Comparison of ENCODE assay signal across 26 cellular contexts in genomic region chr10:91566142-91566541, GRCh38.
"Had no signal": no experiment of that assay in that cellular context is flagged by ENCODE, and none has a peak within 500 bp of the region (broad histone marks: within the 10 kb centered on the region; RNA-seq: fewer than 3 reads in every experiment).

No MANE protein-coding gene starts in this region.

- H3K27me3 ChIP-seq: esophagus muscularis mucosa, foreskin keratinocyte, gastroesophageal sphincter, pancreas, suprapubic skin had no signal

- H3K9me3 ChIP-seq: esophagus muscularis mucosa, gastroesophageal sphincter, lower lobe of right lung, pancreas, suprapubic skin had no signal

- H3K4me3 ChIP-seq: coronary artery, esophagus muscularis mucosa, gastroesophageal sphincter, lower lobe of right lung, pancreas, smooth muscle cell, suprapubic skin had no signal

- ATAC-seq: foreskin keratinocyte; gastroesophageal sphincter; left colon; left ventricle myocardium superior; lower lobe of right lung; naive thymus-derived CD8-positive, alpha-beta T cell; pancreas; sciatic nerve had no signal

- H3K27ac ChIP-seq: coronary artery, foreskin keratinocyte, lower lobe of right lung, pancreas, suprapubic skin had no signal

- H3K36me3 ChIP-seq: esophagus muscularis mucosa, gastroesophageal sphincter, lower lobe of right lung, pancreas, suprapubic skin had no signal

- H3K36me3 Mint-ChIP-seq: immature natural killer cell; naive thymus-derived CD8-positive, alpha-beta T cell had no signal

- H3K27ac Mint-ChIP-seq: immature natural killer cell; nephron progenitor cell; stimulated activated naive CD8-positive, alpha-beta T cell treated with anti-CD3 and anti-CD28 coated beads, Interleukin-15, Interleukin-2, amounts not matched to agents 100 ng/mL and 50 ng/mL, for 24 hours had no signal

- H3K4me3 Mint-ChIP-seq: immature natural killer cell; naive thymus-derived CD8-positive, alpha-beta T cell; nephron progenitor cell; stimulated activated naive CD8-positive, alpha-beta T cell treated with anti-CD3 and anti-CD28 coated beads, Interleukin-15, Interleukin-2, amounts not matched to agents 100 ng/mL and 50 ng/mL, for 24 hours had no signal

- H3K4me1 ChIP-seq: lower lobe of right lung, pancreas, suprapubic skin had no signal

- H3K4me1 Mint-ChIP-seq: immature natural killer cell had no signal

- DNase-seq: dermis blood vessel endothelial cell; effector memory CD4-positive, alpha-beta T cell; foreskin keratinocyte; hypothalamus; immature natural killer cell; islet precursor cell; kidney glomerular epithelial cell; left colon; left ventricle myocardium superior; lower lobe of right lung; naive thymus-derived CD8-positive, alpha-beta T cell; nephron progenitor cell; occipital lobe; pancreas; stimulated activated CD4-positive, alpha-beta T cell treated with anti-CD3 and anti-CD28 coated beads, Interleukin-12 subunit alpha, Interleukin-12 subunit beta, amount 100 ng/mL, for 4 hours; stimulated activated CD4-positive, alpha-beta T cell treated with anti-CD3 and anti-CD28 coated beads, Interleukin-1b, Interleukin-23, amount 100 ng/mL, for 48 hours; stimulated activated CD4-positive, alpha-beta T cell treated with anti-CD3 and anti-CD28 coated beads, Interleukin-4, amount 100 ng/mL, for 1 hour; stimulated activated CD8-positive, alpha-beta memory T cell treated with anti-CD3 and anti-CD28 coated beads, Interleukin-4, amount 100 ng/mL, for 48 hours; trophoblast cell had no signal
